In genomic region chr2:8316356-8316755, GRCh38 we compare ENCODE assay signal across 16 cellular contexts.
DNase-seq lines count a peak whose midpoint lies in the region; ATAC-seq, FAIRE-seq and TF ChIP-seq lines count a peak whose summit lies in the region.
"Had no signal": no experiment of that assay in that cellular context is flagged by ENCODE, and none has a peak within 500 bp of the region (broad histone marks: within the 10 kb centered on the region; RNA-seq: fewer than 3 reads in every experiment).

No MANE protein-coding gene starts in this region.

- TF ChIP-seq POLR2A in ovary (IDR thresholded peaks at IDR 0.05), result no peak

- no peaks in the 10 kb centered on the region for H3K36me3 ChIP-seq in HEK293 (ENCODE audit: control insufficient read depth in 2 of 2, insufficient read depth in 1 of 2, low read length in 2 of 2)
- H3K36me3 ChIP-seq in ovary, result no peaks in the 10 kb centered on the region
- H3K36me3 ChIP-seq: BLaER1 treated with 17β-estradiol and CSF1 and Interleukin-3, amounts not matched to agents 10 nM and 100 nM had no signal

- no peaks in the 10 kb centered on the region for H3K9me3 ChIP-seq in HEK293 (ENCODE audit: control insufficient read depth, insufficient read depth, low read depth, low read length)
- no peaks in the 10 kb centered on the region for H3K9me3 ChIP-seq in ovary

- TF ChIP-seq EP300 in ovary (IDR thresholded peaks at IDR 0.05), result no peak

- peaks cover 5% of the 10 kb centered on the region for H3K9me3 Mint-ChIP-seq in natural killer cell treated with Interleukin-12 subunit alpha and Interleukin-12 subunit beta and Interleukin-15 and Interleukin-18, amount 100 ng/mL, for 72 hours

- ATAC-seq in natural killer cell treated with Interleukin-12 subunit alpha and Interleukin-12 subunit beta and Interleukin-15 and Interleukin-18, amount 100 ng/mL, for 72 hours, result no peak
- no peak for ATAC-seq in HG02610 (IDR thresholded peaks at IDR 0.05; ENCODE audit: unreplicated experiment)
- no peak for ATAC-seq in HG02798 (IDR thresholded peaks at IDR 0.05; ENCODE audit: poor library complexity, unreplicated experiment)

- FAIRE-seq in GM18507 (lab: Jason Lieb, UNC), result peak; percentile 15
- FAIRE-seq: D721Med, RCC 7860 had no signal

- CTCF ChIA-PET in HEK293 (lab: Yijun Ruan, JAX), result no interaction called here

- peak overlapping the region; percentile 32 for H3K4me3 Mint-ChIP-seq in natural killer cell treated with Interleukin-12 subunit alpha and Interleukin-12 subunit beta and Interleukin-15 and Interleukin-18, amount 100 ng/mL, for 72 hours

- DNase-seq in GM18507 (ENCODE audit: extremely low spot score, insufficient read length, low read depth) (no peak), coronary artery (ENCODE audit: low spot score) (peak; percentile 14), cerebellar nuclear complex (lab: John Stamatoyannopoulos, UW) (no peak), ovary (no peak)
- no peak for DNase-seq in natural killer cell treated with Interleukin-12 subunit alpha and Interleukin-12 subunit beta and Interleukin-15 and Interleukin-18, amount 100 ng/mL, for 72 hours (ENCODE audit: low spot score)
- DNase-seq: NCI-H1694 treated with DMSO at 0.1 percent for 48 hours, NCI-H2107, NCI-H2227 treated with DMSO at 0.1 percent for 48 hours, NCI-H510A treated with DMSO at 0.1 percent for 48 hours, NCI-H774 had no signal

- TF ChIP-seq CTCF in HEK293 (tag by site-specific recombination; IDR thresholded peaks at IDR 0.05) (no peak), coronary artery (IDR thresholded peaks at IDR 0.05) (no peak), ovary (IDR thresholded peaks at IDR 0.05) (no peak)

- no peak overlapping the region for H3K27ac ChIP-seq in HEK293 (ENCODE audit: extremely low read depth, low read depth, low read length)
- no peak overlapping the region for H3K27ac ChIP-seq in coronary artery
- no peak overlapping the region for H3K27ac ChIP-seq in ovary

- no peaks in the 10 kb centered on the region for H3K27me3 ChIP-seq in ovary
- H3K27me3 ChIP-seq: BLaER1 treated with 17β-estradiol and CSF1 and Interleukin-3, amounts not matched to agents 10 nM and 100 nM had no signal

- 43 to 57% (median 54%) methylated on average over 1 of the region's 1 CpG for WGBS in ovary, 3 donors

- H3K4me3 ChIP-seq in HEK293 (ENCODE audit: low read depth, low read length) (no peak overlapping the region), coronary artery (no peak overlapping the region), ovary (no peak overlapping the region)
- H3K4me3 ChIP-seq: BLaER1 treated with 17β-estradiol and CSF1 and Interleukin-3, amounts not matched to agents 10 nM and 100 nM had no signal

- peaks cover 14% of the 10 kb centered on the region for H3K36me3 Mint-ChIP-seq in natural killer cell treated with Interleukin-12 subunit alpha and Interleukin-12 subunit beta and Interleukin-15 and Interleukin-18, amount 100 ng/mL, for 72 hours

- intact Hi-C loops in ovary (cut with DNase I), result no loop called here

- H3K4me1 ChIP-seq in HEK293 (ENCODE audit: control insufficient read depth, insufficient read depth, low read length), result peaks cover 3% of the 10 kb centered on the region; the same call in 1 of the 2 replicates
- H3K4me1 ChIP-seq in ovary (ENCODE audit: insufficient read depth), result no peaks in the 10 kb centered on the region

- no peaks in the 10 kb centered on the region for H3K27me3 Mint-ChIP-seq in natural killer cell treated with Interleukin-12 subunit alpha and Interleukin-12 subunit beta and Interleukin-15 and Interleukin-18, amount 100 ng/mL, for 72 hours

- POLR2A ChIA-PET in HEK293 (lab: Yijun Ruan, JAX), result interaction anchor here (1.5 kb wide), 1 partner anchor 366 kb away, joined by 6 read pairs; the partner anchor contains the start of gene ID2

- H3K4me1 Mint-ChIP-seq in natural killer cell treated with Interleukin-12 subunit alpha and Interleukin-12 subunit beta and Interleukin-15 and Interleukin-18, amount 100 ng/mL, for 72 hours (ENCODE audit: low read depth in 2 of 2), result peaks cover 74 to 91% of the 10 kb centered on the region in 2 donors

- peak overlapping the region; percentile 75 to 79 for H3K27ac Mint-ChIP-seq in natural killer cell treated with Interleukin-12 subunit alpha and Interleukin-12 subunit beta and Interleukin-15 and Interleukin-18, amount 100 ng/mL, for 72 hours

TF ChIP-seq in HEK293, 187 proteins besides CTCF, POLR2A, EP300 and RAD21:
- TF ChIP-seq ZBTB21 (tag by site-specific recombination; IDR thresholded peaks at IDR 0.05) (no peak), ZFP41 (tag by site-specific recombination; IDR thresholded peaks at IDR 0.05; ENCODE audit: borderline replicate concordance) (no peak), SETDB1 (IDR thresholded peaks at IDR 0.05; ENCODE audit: insufficient read length, low read length) (peak; percentile 38), ZNF704 (tag by site-specific recombination; IDR thresholded peaks at IDR 0.05) (no peak)
